In genomic region chr5:2332521-2332920, GRCh38 we compare ENCODE assay signal across 25 cellular contexts.
"Had no signal": no experiment of that assay in that cellular context is flagged by ENCODE, and none has a peak within 500 bp of the region (broad histone marks: within the 10 kb centered on the region; RNA-seq: fewer than 3 reads in every experiment).

No MANE protein-coding gene starts in this region.

- FAIRE-seq: pancreas had no signal

- H3K9me3 ChIP-seq: heart right ventricle, left ventricle myocardium inferior, pancreas, psoas muscle, upper lobe of left lung had no signal

- H3K4me1 Mint-ChIP-seq: naive B cell; natural killer cell; stimulated activated naive B cell treated with anti-CD40 and anti-IgM and Interleukin-4, amounts not matched to agents 10 μg/mL and 1 μg/mL and 100 μg/mL, for 72 hours had no signal

- H3K4me2 ChIP-seq: hepatocyte, neural progenitor cell had no signal

- H3K9me3 Mint-ChIP-seq: mesothelial cell of epicardium, nephron progenitor cell, neural progenitor cell had no signal

- H3K4me3 Mint-ChIP-seq: mesothelial cell of epicardium; naive B cell; natural killer cell; nephron progenitor cell; neural progenitor cell; stimulated activated naive B cell treated with anti-CD40 and anti-IgM and Interleukin-4, amounts not matched to agents 10 μg/mL and 1 μg/mL and 100 μg/mL, for 72 hours had no signal

- DNase-seq: heart right ventricle; islet precursor cell; left ventricle myocardium inferior; mesendoderm; naive B cell; natural killer cell; nephron progenitor cell; pancreas; posterior cingulate gyrus; psoas muscle; stimulated activated CD4-positive, alpha-beta T cell treated with anti-CD3 and anti-CD28 coated beads, Interleukin-12 subunit alpha, Interleukin-12 subunit beta, amount 100 ng/mL, for 4 hours; stimulated activated CD4-positive, alpha-beta T cell treated with anti-CD3 and anti-CD28 coated beads, Interleukin-15, amount 100 ng/mL, for 24 hours; stimulated activated CD4-positive, alpha-beta T cell treated with anti-CD3 and anti-CD28 coated beads, Interleukin-2, amount 100 ng/mL, for 24 hours; stimulated activated CD4-positive, alpha-beta T cell treated with anti-CD3 and anti-CD28 coated beads, Interleukin-4, amount 100 ng/mL, for 1 hour; stimulated activated naive B cell treated with anti-CD40 and anti-IgM and Interleukin-4, amounts not matched to agents 10 μg/mL and 1 μg/mL and 100 μg/mL, for 72 hours; stimulated activated naive CD8-positive, alpha-beta T cell treated with anti-CD3 and anti-CD28 coated beads, Interleukin-15, Interleukin-2, amounts not matched to agents 100 U/mL and 50 U/mL, for 24 hours; substantia nigra; upper lobe of left lung had no signal

- H3K27me3 Mint-ChIP-seq: stimulated activated naive B cell treated with anti-CD40 and anti-IgM and Interleukin-4, amounts not matched to agents 10 μg/mL and 1 μg/mL and 100 μg/mL, for 72 hours had no signal

- H3K36me3 Mint-ChIP-seq: mesothelial cell of epicardium; naive B cell; natural killer cell; neural progenitor cell; stimulated activated naive B cell treated with anti-CD40 and anti-IgM and Interleukin-4, amounts not matched to agents 10 μg/mL and 1 μg/mL and 100 μg/mL, for 72 hours had no signal

- H3K9ac ChIP-seq: neural progenitor cell had no signal

- H3K4me1 ChIP-seq: heart right ventricle, left ventricle myocardium inferior, pancreas, psoas muscle, tibial nerve had no signal

- ATAC-seq: heart right ventricle; pancreas; psoas muscle; sciatic nerve; stimulated activated naive B cell treated with anti-CD40 and anti-IgM and Interleukin-4, amounts not matched to agents 10 μg/mL and 1 μg/mL and 100 μg/mL, for 72 hours; stimulated activated naive CD8-positive, alpha-beta T cell treated with anti-CD3 and anti-CD28 coated beads, Interleukin-15, Interleukin-2, amounts not matched to agents 100 U/mL and 50 U/mL, for 24 hours had no signal

- H3K36me3 ChIP-seq: heart right ventricle, left ventricle myocardium inferior, neural progenitor cell, pancreas, tibial nerve, upper lobe of left lung had no signal

- H3K27me3 ChIP-seq: hepatocyte, neural progenitor cell, tibial nerve, upper lobe of left lung had no signal

- H3K27ac ChIP-seq: heart right ventricle, hepatocyte, left ventricle myocardium inferior, neural progenitor cell, pancreas, psoas muscle, skin epidermis, tibial nerve, upper lobe of left lung had no signal

- H3K79me2 ChIP-seq: hepatocyte had no signal

- H2AFZ ChIP-seq: hepatocyte, neural progenitor cell had no signal

- H3K27ac Mint-ChIP-seq: mesothelial cell of epicardium; natural killer cell; nephron progenitor cell; stimulated activated naive B cell treated with anti-CD40 and anti-IgM and Interleukin-4, amounts not matched to agents 10 μg/mL and 1 μg/mL and 100 μg/mL, for 72 hours had no signal

- H3K4me3 ChIP-seq: heart right ventricle, hepatocyte, left ventricle myocardium inferior, lung, neural progenitor cell, pancreas, psoas muscle, skin epidermis, tibial nerve, upper lobe of left lung had no signal
